In the genomic region with DNA sequence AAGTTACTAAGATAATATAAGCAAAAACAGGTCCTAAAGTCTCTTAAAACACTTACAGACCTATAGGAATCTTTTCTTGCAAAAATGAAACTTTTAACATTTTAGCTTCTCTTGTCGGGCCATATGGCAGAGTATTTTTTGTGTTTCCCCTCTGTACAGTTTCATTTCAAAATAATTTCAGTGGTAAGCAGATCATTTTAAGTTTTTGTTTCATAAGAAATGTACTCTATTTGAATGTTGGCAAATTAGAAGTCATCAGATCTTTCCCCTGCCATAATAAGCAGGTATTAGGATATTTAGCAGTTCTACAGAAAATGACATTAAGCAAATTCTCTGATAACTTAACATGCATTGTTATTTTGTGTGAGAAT, we compare ENCODE assay signal across 8 cellular contexts. TPM values are rescaled to one million over a fixed set of nuclear protein-coding genes. Genes with fewer than 3 reads are reported as not detected.
DNase-seq lines count a peak whose midpoint lies in the region; ATAC-seq, FAIRE-seq and TF ChIP-seq lines count a peak whose summit lies in the region.

No MANE protein-coding gene starts in this region.

- DNase-seq in GM12865 (ENCODE audit: low read depth) (no peak), MM.1S (no peak), memory B cell (ENCODE audit: low spot score in 2 of 2) (no peak), HEK293T (ENCODE audit: extremely low spot score) (no peak), putamen (ENCODE audit: low spot score) (no peak), SKM-1 (lab: John Stamatoyannopoulos, UW; ENCODE audit: unreplicated experiment) (no peak), small intestine (no peak)

- H3K79me2 ChIP-seq in MM.1S (ENCODE audit: low read length), result peaks cover 33% of the 10 kb centered on the region

- H3K4me2 ChIP-seq in MM.1S (ENCODE audit: low read depth, low read length), result peak overlapping the region; percentile 77

- no peaks in the 10 kb centered on the region for H3K9me3 ChIP-seq in MM.1S (replicated peaks; ENCODE audit: insufficient read depth, low read length)
- H3K9me3 ChIP-seq in small intestine (ENCODE audit: control insufficient read depth, low read depth), result no peaks in the 10 kb centered on the region

- CTCF ChIA-PET in HEK293T (lab: Yijun Ruan, JAX), result no interaction called here

- H3K36me3 ChIP-seq in MM.1S (replicated peaks; ENCODE audit: insufficient read depth, low read length) (no peaks in the 10 kb centered on the region), small intestine (ENCODE audit: control insufficient read depth in 2 of 2, insufficient read depth in 2 of 2, low read length in 2 of 2) (no peaks in the 10 kb centered on the region)

- no peak overlapping the region for H3K27ac Mint-ChIP-seq in memory B cell

- H3K4me3 ChIP-seq in GM12865 (ENCODE audit: low read depth, low read length), result peak overlapping the region; percentile 52
- peak overlapping the region; percentile 51 for H3K4me3 ChIP-seq in MM.1S (ENCODE audit: low read length)
- no peak overlapping the region for H3K4me3 ChIP-seq in small intestine (ENCODE audit: low read depth in 1 of 2, low read length in 2 of 2)

- ATAC-seq in GM21528 (IDR thresholded peaks at IDR 0.05; ENCODE audit: low FRiP score, unreplicated experiment) (peak; percentile 47), memory B cell (ENCODE audit: low read depth) (peak; percentile 10)

- H3K9ac ChIP-seq in MM.1S (ENCODE audit: low read length), result peak overlapping the region; percentile 66

- POLR2A ChIA-PET in HEK293T (lab: Yijun Ruan, JAX), result no interaction called here

- H3K27me3 ChIP-seq in MM.1S (replicated peaks; ENCODE audit: insufficient read depth, low read length) (no peaks in the 10 kb centered on the region), small intestine (ENCODE audit: control insufficient read depth in 2 of 2, insufficient read depth in 2 of 2, low read length in 2 of 2) (no peaks in the 10 kb centered on the region)

- H3K9me2 ChIP-seq in MM.1S (replicated peaks; ENCODE audit: insufficient read depth, low read length), result no peaks in the 10 kb centered on the region

- H3K4me1 ChIP-seq in MM.1S (ENCODE audit: low read length) (peaks cover 44% of the 10 kb centered on the region), small intestine (ENCODE audit: control insufficient read depth in 2 of 2, insufficient read depth in 1 of 2, low read depth in 1 of 2, low read length in 1 of 2) (no peaks in the 10 kb centered on the region)

- no peaks in the 10 kb centered on the region for H3K9me3 Mint-ChIP-seq in memory B cell

- H3K27ac ChIP-seq in MM.1S (ENCODE audit: low read length), result peak overlapping the region; percentile 92
- H3K27ac ChIP-seq in small intestine (ENCODE audit: low read depth in 1 of 2, low read length in 1 of 2), result peak overlapping the region in 1 of 2 donors; percentile 55

- H3K27me3 Mint-ChIP-seq in memory B cell, result peaks cover 3% of the 10 kb centered on the region

- 48 to 81% (median 70%) methylated on average over 1 of the region's 1 CpG for WGBS in small intestine, 3 donors

- H4K20me1 ChIP-seq in MM.1S (ENCODE audit: insufficient read depth, low read length), result no peaks in the 10 kb centered on the region

- H3F3A ChIP-seq in MM.1S (ENCODE audit: insufficient read depth, low read length), result peaks cover 45% of the 10 kb centered on the region

- peak overlapping the region; percentile 18 for H3K4me3 Mint-ChIP-seq in memory B cell

- no peaks in the 10 kb centered on the region for H3K36me3 Mint-ChIP-seq in memory B cell

- no peak for TF ChIP-seq CTCF in GM12865 (IDR thresholded peaks at IDR 0.05; ENCODE audit: insufficient read depth, low read depth, low read length, missing control alignments)
- no peak for TF ChIP-seq CTCF in MM.1S (IDR thresholded peaks at IDR 0.05; ENCODE audit: low read length)

- FAIRE-seq in small intestine (lab: Jason Lieb, UNC), result no peak

- no peak overlapping the region for H2AFZ ChIP-seq in MM.1S (ENCODE audit: low read length)

- peaks cover 2% of the 10 kb centered on the region for H3K4me1 Mint-ChIP-seq in memory B cell

TF ChIP-seq in HEK293T, 16 proteins besides CTCF, POLR2A, EP300 and RAD21:
- TF ChIP-seq FOXA1 (IDR thresholded peaks at IDR 0.05) (no peak), LEF1 (IDR thresholded peaks at IDR 0.05; ENCODE audit: borderline replicate concordance) (no peak), BHLHE40 (IDR thresholded peaks at IDR 0.05; ENCODE audit: borderline replicate concordance) (no peak), ARNT (IDR thresholded peaks at IDR 0.05) (no peak), FOXK2 (IDR thresholded peaks at IDR 0.05) (no peak), SP1 (IDR thresholded peaks at IDR 0.05) (no peak), SUZ12 (IDR thresholded peaks at IDR 0.05) (no peak), NFRKB (IDR thresholded peaks at IDR 0.05) (no peak), ZNF384 (IDR thresholded peaks at IDR 0.05) (no peak), FOXM1 (IDR thresholded peaks at IDR 0.05; ENCODE audit: borderline replicate concordance) (no peak)

RNA-seq across cellular contexts. Expression of gene RGL1, which starts 37.9 kb away (rescaled TPM):
- 1 to 10 TPM; 4.2 to 8.4 (median 7.6) TPM for polyA plus RNA-seq in small intestine

Comparison
In these comparisons a context has a peak if more than half of its experiments do, and no peak if none do; other contexts are left out.
1. H3K4me3 ChIP-seq: peak in GM12865 (single experiment) and MM.1S (single experiment); none in small intestine (0 of 2).